ENCODE assay signal across 23 cellular contexts in the genomic region with DNA sequence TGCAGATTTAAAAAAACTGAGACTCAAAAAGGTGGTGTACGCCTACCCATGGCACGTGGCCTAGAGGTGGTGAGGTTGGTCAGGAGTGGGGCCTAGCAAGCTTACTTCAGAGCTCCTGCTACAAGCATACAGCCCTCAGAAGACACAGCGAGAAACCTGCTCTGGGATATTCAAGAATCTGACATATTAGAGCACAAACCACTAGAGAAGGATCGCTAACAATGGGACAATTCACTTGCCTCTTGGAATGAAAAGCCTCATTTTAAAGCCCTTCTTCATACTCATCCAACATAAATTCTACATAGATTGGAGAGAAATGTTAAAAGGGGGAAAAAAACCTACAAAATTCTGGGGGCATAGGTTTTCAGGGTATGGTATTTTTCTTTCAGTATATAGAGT.
A peak's percentile ranks its signal among the peaks of the same experiment; 100 is the strongest.
DNase-seq lines count a peak whose midpoint lies in the region; ATAC-seq, FAIRE-seq and TF ChIP-seq lines count a peak whose summit lies in the region.
"Had no signal": no experiment of that assay in that cellular context is flagged by ENCODE, and none has a peak within 500 bp of the region (broad histone marks: within the 10 kb centered on the region; RNA-seq: fewer than 3 reads in every experiment).

No MANE protein-coding gene starts in this region.

- TF ChIP-seq POLR2A in GM12892 (IDR thresholded peaks at IDR 0.05; ENCODE audit: low read depth, low read length), result no peak

- H3K27ac ChIP-seq in CD4-positive, CD25-positive, alpha-beta regulatory T cell (ENCODE audit: insufficient read depth, low read length, poor library complexity, severe bottlenecking), result no peak overlapping the region
- H3K27ac ChIP-seq in WERI-Rb-1, result no peak overlapping the region
- H3K27ac ChIP-seq: C4-2B, epithelial cell of prostate, hepatocyte, left ventricle myocardium inferior, prostate gland had no signal

- H3K4me3 ChIP-seq in CD4-positive, CD25-positive, alpha-beta regulatory T cell (ENCODE audit: low read depth, low read length), result no peak overlapping the region
- H3K4me3 ChIP-seq in WERI-Rb-1 (ENCODE audit: low read depth, low read length), result no peak overlapping the region
- H3K4me3 ChIP-seq: HAP-1, hepatocyte, left ventricle myocardium inferior, MG63, prostate gland had no signal

- no peaks in the 10 kb centered on the region for H3K9me3 Mint-ChIP-seq in CD4-positive, CD25-positive, alpha-beta regulatory T cell
- no peaks in the 10 kb centered on the region for H3K9me3 Mint-ChIP-seq in activated T-helper 17 cell treated with anti-CD3 and anti-CD28 coated beads, Interleukin-2, amount 50 U/mL, for 72 hours

- H3K27me3 Mint-ChIP-seq in CD4-positive, CD25-positive, alpha-beta regulatory T cell, result no peaks in the 10 kb centered on the region
- H3K27me3 Mint-ChIP-seq in activated T-helper 17 cell treated with anti-CD3 and anti-CD28 coated beads, Interleukin-2, amount 50 U/mL, for 72 hours, result no peaks in the 10 kb centered on the region
- H3K27me3 Mint-ChIP-seq: activated CD4-positive, alpha-beta T cell treated with anti-CD3 and anti-CD28 coated beads for 36 hours had no signal

- DNase-seq in CD4-positive, CD25-positive, alpha-beta regulatory T cell, result no peak
- DNase-seq in GM12892 (ENCODE audit: insufficient read length), result no peak
- DNase-seq in medulla oblongata (ENCODE audit: extremely low spot score), result peak; percentile 63
- DNase-seq in HCEC 1CT, result no peak
- no peak for DNase-seq in DMS79 treated with DMSO at 0.1 percent for 48 hours (lab: John Stamatoyannopoulos, UW)
- no peak for DNase-seq in WERI-Rb-1
- no peak for DNase-seq in NCI-H187 treated with DMSO at 0.1 percent for 48 hours (lab: John Stamatoyannopoulos, UW)
- DNase-seq: central memory CD4-positive, alpha-beta T cell; GF-D8; left ventricle myocardium inferior; MG63; NCI-H1436 treated with DMSO at 0.1 percent for 48 hours; NCI-H2171 treated with DMSO at 0.1 percent for 48 hours; NCI-H526 treated with DMSO at 0.1 percent for 48 hours; SW 1271 had no signal

- H3K27ac Mint-ChIP-seq in CD4-positive, CD25-positive, alpha-beta regulatory T cell, result peak overlapping the region; percentile 69 to 95 (median 82)
- H3K27ac Mint-ChIP-seq in activated T-helper 17 cell treated with anti-CD3 and anti-CD28 coated beads, Interleukin-2, amount 50 U/mL, for 72 hours, result no peak overlapping the region

- no peaks in the 10 kb centered on the region for H3K36me3 ChIP-seq in CD4-positive, CD25-positive, alpha-beta regulatory T cell (ENCODE audit: control insufficient read depth, insufficient read depth, low read length)
- no peaks in the 10 kb centered on the region for H3K36me3 ChIP-seq in WERI-Rb-1
- H3K36me3 ChIP-seq: HAP-1, left ventricle myocardium inferior, MG63, prostate gland had no signal

- H3K4me1 ChIP-seq in CD4-positive, CD25-positive, alpha-beta regulatory T cell (ENCODE audit: control insufficient read depth, insufficient read depth, low read length, poor library complexity, severe bottlenecking), result peaks cover 83% of the 10 kb centered on the region
- H3K4me1 ChIP-seq: HAP-1 had no signal

- peaks cover 52 to 86% (median 62%) of the 10 kb centered on the region in 4 donors for H3K4me1 Mint-ChIP-seq in CD4-positive, CD25-positive, alpha-beta regulatory T cell
- peaks cover 71% of the 10 kb centered on the region for H3K4me1 Mint-ChIP-seq in activated T-helper 17 cell treated with anti-CD3 and anti-CD28 coated beads, Interleukin-2, amount 50 U/mL, for 72 hours

- TF ChIP-seq CTCF in WERI-Rb-1 (IDR thresholded peaks at IDR 0.05; ENCODE audit: low read depth, low read length), result no peak

- H3K36me3 Mint-ChIP-seq in CD4-positive, CD25-positive, alpha-beta regulatory T cell, result no peaks in the 10 kb centered on the region
- no peaks in the 10 kb centered on the region for H3K36me3 Mint-ChIP-seq in activated T-helper 17 cell treated with anti-CD3 and anti-CD28 coated beads, Interleukin-2, amount 50 U/mL, for 72 hours (ENCODE audit: low read depth)

- no peak for ATAC-seq in CD4-positive, CD25-positive, alpha-beta regulatory T cell (ENCODE audit: low read depth in 2 of 2)
- ATAC-seq in activated T-helper 17 cell treated with anti-CD3 and anti-CD28 coated beads, Interleukin-2, amount 50 U/mL, for 72 hours (replicated peaks), result no peak
- ATAC-seq: activated CD4-positive, alpha-beta T cell treated with anti-CD3 and anti-CD28 coated beads for 36 hours had no signal

- H3K27me3 ChIP-seq in CD4-positive, CD25-positive, alpha-beta regulatory T cell (ENCODE audit: control insufficient read depth, insufficient read depth, low read length), result no peaks in the 10 kb centered on the region
- no peaks in the 10 kb centered on the region for H3K27me3 ChIP-seq in WERI-Rb-1 (ENCODE audit: insufficient read depth, low read depth, severe bottlenecking)
- H3K27me3 ChIP-seq: hepatocyte, MG63 had no signal

- H3K9me3 ChIP-seq in CD4-positive, CD25-positive, alpha-beta regulatory T cell (ENCODE audit: control insufficient read depth in 2 of 2, low read length in 2 of 2), result no peaks in the 10 kb centered on the region
- no peaks in the 10 kb centered on the region for H3K9me3 ChIP-seq in WERI-Rb-1 (ENCODE audit: severe bottlenecking)
- H3K9me3 ChIP-seq: HAP-1, left ventricle myocardium inferior, MG63, prostate gland had no signal

- FAIRE-seq in GM12892 (lab: Jason Lieb, UNC), result peak; percentile 9
- FAIRE-seq: astrocyte had no signal

- H3K4me3 Mint-ChIP-seq in CD4-positive, CD25-positive, alpha-beta regulatory T cell, result peak overlapping the region in 3 of 4 donors; percentile 30 to 92 (median 35)
- H3K4me3 Mint-ChIP-seq in activated T-helper 17 cell treated with anti-CD3 and anti-CD28 coated beads, Interleukin-2, amount 50 U/mL, for 72 hours, result peak overlapping the region; percentile 93
- H3K4me3 Mint-ChIP-seq: activated CD4-positive, alpha-beta T cell treated with anti-CD3 and anti-CD28 coated beads for 36 hours had no signal
